In genomic region chr21:43343095-43343991, GRCh38 we compare ENCODE assay signal across 1 cellular context.
A peak's percentile ranks its signal among the peaks of the same experiment; 100 is the strongest.
TF ChIP-seq lines count a peak whose summit lies in the region.

No MANE protein-coding gene starts in this region.

TF ChIP-seq in HepG2, 621 proteins besides CTCF, POLR2A, EP300 and RAD21 (continued from another document and continues in another):
- TF ChIP-seq ZNF512 (CRISPR knock-in tag; IDR thresholded peaks at IDR 0.05) = no peak
- peak; percentile 91 for TF ChIP-seq FOXP4 (CRISPR knock-in tag; IDR thresholded peaks at IDR 0.05)
- TF ChIP-seq ZKSCAN5 (CRISPR knock-in tag; IDR thresholded peaks at IDR 0.05) = no peak
- no peak for TF ChIP-seq NFIB (CRISPR knock-in tag; IDR thresholded peaks at IDR 0.05; ENCODE audit: borderline replicate concordance)
- 0 out of 2 replicates have a peak, but pooled peaks have one; percentile 56 for TF ChIP-seq PRDM15 (CRISPR knock-in tag; IDR thresholded peaks at IDR 0.05)
- no peak for TF ChIP-seq GTF3A (CRISPR knock-in tag; conservative IDR thresholded peaks at IDR 0.05)
- peak; percentile 53; the same call in 1 of the 2 replicates for TF ChIP-seq HDAC1 (CRISPR knock-in tag; IDR thresholded peaks at IDR 0.05)
- TF ChIP-seq ZFP36L1 (CRISPR knock-in tag; IDR thresholded peaks at IDR 0.05) = no peak
- TF ChIP-seq ZFY (CRISPR knock-in tag; IDR thresholded peaks at IDR 0.05) = peak; percentile 83
- peak; percentile 83; the same call in 1 of the 2 replicates for TF ChIP-seq ZNF292 (CRISPR knock-in tag; IDR thresholded peaks at IDR 0.05; ENCODE audit: borderline replicate concordance, low read depth)
- peak; percentile 17; the same call in 1 of the 2 replicates for TF ChIP-seq TBX3 (IDR thresholded peaks at IDR 0.05; ENCODE audit: borderline replicate concordance)
- peak; percentile 89 for TF ChIP-seq HIC2 (CRISPR knock-in tag; IDR thresholded peaks at IDR 0.05; ENCODE audit: low read depth)
- peak; percentile 92 for TF ChIP-seq RFX5 (IDR thresholded peaks at IDR 0.05; ENCODE audit: low read depth, low read length)
- peak; percentile 54; the same call in 1 of the 2 replicates for TF ChIP-seq CREM (IDR thresholded peaks at IDR 0.05)
- no peak for TF ChIP-seq CREM (CRISPR knock-in tag; IDR thresholded peaks at IDR 0.05)
- no peak for TF ChIP-seq ZNF335 (CRISPR knock-in tag; IDR thresholded peaks at IDR 0.05)
- TF ChIP-seq ZNF263 (CRISPR knock-in tag; IDR thresholded peaks at IDR 0.05) = peak; percentile 41; the same call in 1 of the 2 replicates
- peak; percentile 97 for TF ChIP-seq TEAD3 (CRISPR knock-in tag; optimal IDR thresholded peaks at IDR 0.05; ENCODE audit: borderline replicate concordance)
- TF ChIP-seq MTA1 (CRISPR knock-in tag; IDR thresholded peaks at IDR 0.05; ENCODE audit: borderline replicate concordance) = peak; percentile 88
- peak in 1 of 2 experiments; percentile 50; a peak in 1 of 4 replicates for TF ChIP-seq HMGXB4 (CRISPR knock-in tag; IDR thresholded peaks at IDR 0.05; ENCODE audit: borderline replicate concordance in 1 of 2, low read depth in 1 of 2)
- 0 out of 2 replicates have a peak, but pooled peaks have one; percentile 61 for TF ChIP-seq HOXD1 (CRISPR knock-in tag; IDR thresholded peaks at IDR 0.05)
- no peak for TF ChIP-seq SRSF1 (optimal IDR thresholded peaks at IDR 0.05; ENCODE audit: low read depth, low read length)
- no peak for TF ChIP-seq ZNF605 (CRISPR knock-in tag; IDR thresholded peaks at IDR 0.05)
- TF ChIP-seq ZNF570 (CRISPR knock-in tag; IDR thresholded peaks at IDR 0.05; ENCODE audit: borderline replicate concordance) = no peak; the same call in 1 of the 2 replicates
- no peak for TF ChIP-seq ZNF773 (CRISPR knock-in tag; IDR thresholded peaks at IDR 0.05; ENCODE audit: borderline replicate concordance)
- TF ChIP-seq NONO (IDR thresholded peaks at IDR 0.05) = no peak
- peak; percentile 71 for TF ChIP-seq NONO (CRISPR knock-in tag; conservative IDR thresholded peaks at IDR 0.05)
- no peak for TF ChIP-seq ZNF24 (IDR thresholded peaks at IDR 0.05)
- TF ChIP-seq ZNF746 (CRISPR knock-in tag; IDR thresholded peaks at IDR 0.05) = peak; percentile 70; the same call in 1 of the 2 replicates
- no peak for TF ChIP-seq SRY (CRISPR knock-in tag; IDR thresholded peaks at IDR 0.05)
- TF ChIP-seq ZNF160 (CRISPR knock-in tag; IDR thresholded peaks at IDR 0.05) = 0 out of 2 replicates have a peak, but pooled peaks have one; percentile 26
- peak; percentile 37; the same call in 1 of the 2 replicates for TF ChIP-seq ZNF362 (CRISPR knock-in tag; IDR thresholded peaks at IDR 0.05; ENCODE audit: borderline replicate concordance)
- no peak for TF ChIP-seq ZBTB8A (CRISPR knock-in tag; IDR thresholded peaks at IDR 0.05; ENCODE audit: borderline replicate concordance, low read depth)
- TF ChIP-seq HBP1 (CRISPR knock-in tag; IDR thresholded peaks at IDR 0.05; ENCODE audit: low read depth) = no peak
- peak; percentile 83 for TF ChIP-seq HOXA3 (CRISPR knock-in tag; IDR thresholded peaks at IDR 0.05)
- TF ChIP-seq HMG20A (CRISPR knock-in tag; IDR thresholded peaks at IDR 0.05; ENCODE audit: borderline replicate concordance) = 0 out of 2 replicates have a peak, but pooled peaks have one; percentile 23
- 0 out of 2 replicates have a peak, but pooled peaks have one; percentile 24 for TF ChIP-seq ZNF580 (CRISPR knock-in tag; IDR thresholded peaks at IDR 0.05; ENCODE audit: borderline replicate concordance, low read depth)
- TF ChIP-seq BHLHE40 (IDR thresholded peaks at IDR 0.05; ENCODE audit: low read length) = peak; percentile 15; the same call in 1 of the 2 replicates
- no peak for TF ChIP-seq ELF1 (CRISPR knock-in tag; IDR thresholded peaks at IDR 0.05)
- peak; percentile 55; the same call in 1 of the 2 replicates for TF ChIP-seq NR2F2 (IDR thresholded peaks at IDR 0.05; ENCODE audit: borderline replicate concordance, low read depth)
- no peak for TF ChIP-seq ATF3 (CRISPR knock-in tag; IDR thresholded peaks at IDR 0.05)
- 0 out of 2 replicates have a peak, but pooled peaks have one; percentile 34 for TF ChIP-seq ZSCAN29 (CRISPR knock-in tag; conservative IDR thresholded peaks at IDR 0.05)
- TF ChIP-seq ZUFSP (CRISPR knock-in tag; IDR thresholded peaks at IDR 0.05; ENCODE audit: borderline replicate concordance) = no peak
- peak; percentile 78; the same call in 1 of the 2 replicates for TF ChIP-seq TBX2 (CRISPR knock-in tag; IDR thresholded peaks at IDR 0.05; ENCODE audit: borderline replicate concordance)
- TF ChIP-seq KLF12 (CRISPR knock-in tag; IDR thresholded peaks at IDR 0.05; ENCODE audit: borderline replicate concordance) = peak; percentile 98
- peak; percentile 90 for TF ChIP-seq HDAC2 (CRISPR knock-in tag; IDR thresholded peaks at IDR 0.05)
- peak; percentile 50; the same call in 1 of the 2 replicates for TF ChIP-seq TP53 (CRISPR knock-in tag; conservative IDR thresholded peaks at IDR 0.05)
- no peak for TF ChIP-seq CCAR2 (optimal IDR thresholded peaks at IDR 0.05; ENCODE audit: low read depth, low read length)
- TF ChIP-seq IKZF4 (CRISPR knock-in tag; IDR thresholded peaks at IDR 0.05; ENCODE audit: borderline replicate concordance, low read depth, not compliant biosample characterization) = peak; percentile 38
- peak; percentile 94 for TF ChIP-seq BCL6 (CRISPR knock-in tag; IDR thresholded peaks at IDR 0.05)
- TF ChIP-seq MAF1 (CRISPR knock-in tag; IDR thresholded peaks at IDR 0.05; ENCODE audit: borderline replicate concordance) = 0 out of 2 replicates have a peak, but pooled peaks have one; percentile 48
- peak; percentile 75; the same call in 1 of the 2 replicates for TF ChIP-seq ZNF34 (CRISPR knock-in tag; IDR thresholded peaks at IDR 0.05; ENCODE audit: borderline replicate concordance)
- no peak for TF ChIP-seq ZFP41 (CRISPR knock-in tag; IDR thresholded peaks at IDR 0.05; ENCODE audit: borderline replicate concordance)
